1 cellular context compared by ENCODE assay signal in genomic region chr9:136645903-136646754, GRCh38.
TF ChIP-seq lines count a peak whose summit lies in the region.

No MANE protein-coding gene starts in this region.

TF ChIP-seq in SK-N-SH, 30 proteins besides CTCF, POLR2A, EP300 and RAD21:
- TF ChIP-seq, protein P1, sequence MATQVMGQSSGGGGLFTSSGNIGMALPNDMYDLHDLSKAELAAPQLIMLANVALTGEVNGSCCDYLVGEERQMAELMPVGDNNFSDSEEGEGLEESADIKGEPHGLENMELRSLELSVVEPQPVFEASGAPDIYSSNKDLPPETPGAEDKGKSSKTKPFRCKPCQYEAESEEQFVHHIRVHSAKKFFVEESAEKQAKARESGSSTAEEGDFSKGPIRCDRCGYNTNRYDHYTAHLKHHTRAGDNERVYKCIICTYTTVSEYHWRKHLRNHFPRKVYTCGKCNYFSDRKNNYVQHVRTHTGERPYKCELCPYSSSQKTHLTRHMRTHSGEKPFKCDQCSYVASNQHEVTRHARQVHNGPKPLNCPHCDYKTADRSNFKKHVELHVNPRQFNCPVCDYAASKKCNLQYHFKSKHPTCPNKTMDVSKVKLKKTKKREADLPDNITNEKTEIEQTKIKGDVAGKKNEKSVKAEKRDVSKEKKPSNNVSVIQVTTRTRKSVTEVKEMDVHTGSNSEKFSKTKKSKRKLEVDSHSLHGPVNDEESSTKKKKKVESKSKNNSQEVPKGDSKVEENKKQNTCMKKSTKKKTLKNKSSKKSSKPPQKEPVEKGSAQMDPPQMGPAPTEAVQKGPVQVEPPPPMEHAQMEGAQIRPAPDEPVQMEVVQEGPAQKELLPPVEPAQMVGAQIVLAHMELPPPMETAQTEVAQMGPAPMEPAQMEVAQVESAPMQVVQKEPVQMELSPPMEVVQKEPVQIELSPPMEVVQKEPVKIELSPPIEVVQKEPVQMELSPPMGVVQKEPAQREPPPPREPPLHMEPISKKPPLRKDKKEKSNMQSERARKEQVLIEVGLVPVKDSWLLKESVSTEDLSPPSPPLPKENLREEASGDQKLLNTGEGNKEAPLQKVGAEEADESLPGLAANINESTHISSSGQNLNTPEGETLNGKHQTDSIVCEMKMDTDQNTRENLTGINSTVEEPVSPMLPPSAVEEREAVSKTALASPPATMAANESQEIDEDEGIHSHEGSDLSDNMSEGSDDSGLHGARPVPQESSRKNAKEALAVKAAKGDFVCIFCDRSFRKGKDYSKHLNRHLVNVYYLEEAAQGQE (IDR thresholded peaks at IDR 0.05; ENCODE audit: low read depth, low read length): no peak
- TF ChIP-seq TCF12 (IDR thresholded peaks at IDR 0.05) (no peak), NRF1 (IDR thresholded peaks at IDR 0.05; ENCODE audit: low read depth, low read length) (no peak), POLR2AphosphoS5 (IDR thresholded peaks at IDR 0.05; ENCODE audit: low read depth, low read length) (no peak), MXI1 (IDR thresholded peaks at IDR 0.05; ENCODE audit: low read depth, low read length) (peak; percentile 32; the same call in 1 of the 2 replicates), FOXJ3 (CRISPR knock-in tag; IDR thresholded peaks at IDR 0.05) (no peak), RCOR1 (IDR thresholded peaks at IDR 0.05; ENCODE audit: low read length) (no peak), MEF2A (IDR thresholded peaks at IDR 0.05; ENCODE audit: borderline replicate concordance, low read depth) (no peak), FOXM1 (IDR thresholded peaks at IDR 0.05; ENCODE audit: low read depth) (no peak), TAF1 (IDR thresholded peaks at IDR 0.05; ENCODE audit: borderline replicate concordance, low read depth, low read length) (no peak), MAX (IDR thresholded peaks at IDR 0.05; ENCODE audit: low read depth) (no peak), FOSL2 (IDR thresholded peaks at IDR 0.05; ENCODE audit: borderline replicate concordance, low read depth) (no peak), USF2 (IDR thresholded peaks at IDR 0.05; ENCODE audit: borderline replicate concordance, low read depth, low read length) (no peak), GATA2 (CRISPR knock-in tag; IDR thresholded peaks at IDR 0.05) (peak; percentile 74), SMC3 (IDR thresholded peaks at IDR 0.05; ENCODE audit: low read depth, low read length) (no peak)
- TF ChIP-seq, protein P2, sequence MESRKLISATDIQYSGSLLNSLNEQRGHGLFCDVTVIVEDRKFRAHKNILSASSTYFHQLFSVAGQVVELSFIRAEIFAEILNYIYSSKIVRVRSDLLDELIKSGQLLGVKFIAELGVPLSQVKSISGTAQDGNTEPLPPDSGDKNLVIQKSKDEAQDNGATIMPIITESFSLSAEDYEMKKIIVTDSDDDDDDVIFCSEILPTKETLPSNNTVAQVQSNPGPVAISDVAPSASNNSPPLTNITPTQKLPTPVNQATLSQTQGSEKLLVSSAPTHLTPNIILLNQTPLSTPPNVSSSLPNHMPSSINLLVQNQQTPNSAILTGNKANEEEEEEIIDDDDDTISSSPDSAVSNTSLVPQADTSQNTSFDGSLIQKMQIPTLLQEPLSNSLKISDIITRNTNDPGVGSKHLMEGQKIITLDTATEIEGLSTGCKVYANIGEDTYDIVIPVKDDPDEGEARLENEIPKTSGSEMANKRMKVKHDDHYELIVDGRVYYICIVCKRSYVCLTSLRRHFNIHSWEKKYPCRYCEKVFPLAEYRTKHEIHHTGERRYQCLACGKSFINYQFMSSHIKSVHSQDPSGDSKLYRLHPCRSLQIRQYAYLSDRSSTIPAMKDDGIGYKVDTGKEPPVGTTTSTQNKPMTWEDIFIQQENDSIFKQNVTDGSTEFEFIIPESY (IDR thresholded peaks at IDR 0.05; ENCODE audit: borderline replicate concordance, low read depth): no peak
TF ChIP-seq in SK-N-SH: peak in this region for 2.
